In the genomic region with DNA sequence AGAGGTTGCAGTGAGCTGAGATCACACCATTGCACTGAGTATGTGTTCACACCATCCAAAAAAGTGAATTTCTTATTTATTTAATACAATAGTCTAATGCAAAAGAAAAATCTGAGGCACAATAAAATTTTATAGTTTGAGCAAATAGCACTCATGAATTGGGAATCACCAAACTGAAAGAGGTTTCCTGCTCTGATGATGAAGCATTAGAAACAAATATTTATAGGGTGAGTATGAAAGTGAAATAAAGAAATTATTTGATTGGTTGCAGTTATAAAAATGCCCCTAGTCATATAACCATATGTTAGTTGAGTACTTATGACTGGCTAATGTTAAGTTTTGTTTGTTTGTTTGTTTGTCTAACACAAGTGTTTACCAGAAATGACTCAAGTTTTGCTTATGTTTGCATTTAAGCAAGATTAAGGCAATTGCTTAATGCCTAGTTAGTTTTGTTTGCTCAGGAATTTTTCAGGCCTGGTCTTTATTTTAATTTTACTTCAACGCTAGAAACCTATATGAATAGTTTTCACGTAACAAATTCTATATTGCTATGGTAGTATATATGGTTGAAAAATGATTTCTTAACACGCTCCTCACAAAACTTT, we compare ENCODE assay signal across 28 cellular contexts.
"Had no signal": no experiment of that assay in that cellular context is flagged by ENCODE, and none has a peak within 500 bp of the region (broad histone marks: within the 10 kb centered on the region; RNA-seq: fewer than 3 reads in every experiment).

No MANE protein-coding gene starts in this region.

- H3K27ac ChIP-seq: breast epithelium, coronary artery, dorsolateral prefrontal cortex, esophagus muscularis mucosa, foreskin keratinocyte, gastrocnemius medialis, heart left ventricle, WERI-Rb-1 had no signal

- H3K4me3 ChIP-seq: breast epithelium, coronary artery, dorsolateral prefrontal cortex, esophagus muscularis mucosa, gastrocnemius medialis, heart left ventricle had no signal

- DNase-seq: activated B cell treated with CpG ODN at 0.5 μM for 24 hours; activated CD4-positive, alpha-beta T cell treated with anti-CD3 and anti-CD28 coated beads for 48 hours; activated CD4-positive, alpha-beta T cell treated with anti-CD3 and anti-CD28 coated beads, Interleukin-2, amount 50 U/mL, for 1 hour; activated CD4-positive, alpha-beta T cell treated with anti-CD3 and anti-CD28 coated beads, Interleukin-2, amount 50 U/mL, for 48 hours; activated CD8-positive, alpha-beta memory T cell treated with anti-CD3 and anti-CD28 coated beads for 24 hours; activated CD8-positive, alpha-beta T cell treated with anti-CD3 and anti-CD28 coated beads for 36 hours; activated effector memory CD4-positive, alpha-beta T cell treated with Interleukin-2 at 50 U/mL for 16 hours; activated gamma-delta T cell treated with Interleukin-2 at 50 U/mL for 16 hours; activated naive CD4-positive, alpha-beta T cell treated with anti-CD3 and anti-CD28 coated beads, Interleukin-2, amount 50 U/mL, for 16 hours; activated naive CD4-positive, alpha-beta T cell treated with Interleukin-2 at 50 U/mL for 16 hours; activated T-cell treated with anti-CD3 and anti-CD28 coated beads, Interleukin-2, amount 50 U/mL, for 4 hours; amygdala; aorta; dorsolateral prefrontal cortex; effector memory CD8-positive, alpha-beta T cell; erythroblast; foreskin keratinocyte; gastrocnemius medialis; glutamatergic neuron; heart left ventricle; T-helper 17 cell; T1000; WERI-Rb-1 had no signal

- H3K9me3 ChIP-seq: breast epithelium, esophagus muscularis mucosa, gastrocnemius medialis, heart left ventricle had no signal

- ATAC-seq: activated CD4-positive, CD25-positive, alpha-beta regulatory T cell treated with anti-CD3 and anti-CD28 coated beads, Interleukin-2, amount 50 U/mL, for 24 hours; activated CD8-positive, alpha-beta T cell treated with anti-CD3 and anti-CD28 coated beads for 36 hours; activated T-cell treated with anti-CD3 and anti-CD28 coated beads, Interleukin-2, amount 50 U/mL, for 4 hours; activated T-helper 17 cell treated with anti-CD3 and anti-CD28 coated beads, Interleukin-2, amount 50 U/mL, for 72 hours; effector memory CD8-positive, alpha-beta T cell; foreskin keratinocyte; gastrocnemius medialis; heart left ventricle; T-helper 17 cell had no signal

- H3K4me1 ChIP-seq: breast epithelium, esophagus muscularis mucosa, gastrocnemius medialis, heart left ventricle had no signal

- H3K36me3 ChIP-seq: breast epithelium, esophagus muscularis mucosa, gastrocnemius medialis, heart left ventricle, WERI-Rb-1 had no signal

- H3K27me3 ChIP-seq: breast epithelium, dorsolateral prefrontal cortex, esophagus muscularis mucosa, foreskin keratinocyte, gastrocnemius medialis, heart left ventricle had no signal
